ENCODE assay signal across 8 cellular contexts in the genomic region with DNA sequence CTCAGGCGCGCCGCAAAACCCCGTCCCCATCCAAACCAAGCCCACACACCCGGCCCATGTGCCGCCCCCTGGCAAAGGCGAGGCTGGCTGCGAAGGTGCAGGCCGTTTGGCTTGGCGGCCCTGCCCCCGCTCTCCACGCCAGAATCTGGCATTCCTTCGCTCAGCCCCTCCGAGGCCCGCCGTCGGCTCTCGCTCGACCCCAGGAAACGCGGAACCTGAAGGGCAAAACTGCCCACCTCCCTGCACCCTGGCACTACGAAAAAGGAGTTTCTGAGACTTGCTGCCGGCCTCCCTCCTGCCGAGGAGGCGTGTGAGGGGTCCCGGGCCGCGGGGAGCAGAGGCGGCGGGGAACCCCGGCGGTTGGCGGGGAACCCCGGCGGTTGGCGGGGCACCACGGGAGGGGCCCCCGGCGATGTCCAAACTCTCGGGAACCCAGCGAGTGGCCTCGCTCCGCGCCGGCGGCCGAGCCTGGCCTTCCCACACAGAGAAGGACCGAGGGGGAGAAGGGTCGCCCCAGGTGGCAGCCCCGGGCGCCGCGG. TPM values are rescaled to one million over a fixed set of nuclear protein-coding genes. Genes with fewer than 3 reads are reported as not detected.
A peak's percentile ranks its signal among the peaks of the same experiment; 100 is the strongest.
DNase-seq lines count a peak whose midpoint lies in the region; ATAC-seq and TF ChIP-seq lines count a peak whose summit lies in the region.
"Not testable (repeated sequence)": the region's sequence is repeated elsewhere in the genome, so short reads cannot be mapped to it uniquely, and the experiment has no call there.

No MANE protein-coding gene starts in this region.

- ATAC-seq in T-helper 17 cell (peak; percentile 80), left cardiac atrium (peak; percentile 41 to 54)
- ATAC-seq in naive thymus-derived CD8-positive, alpha-beta T cell: peak; percentile 57 to 77
- ATAC-seq in aorta (ENCODE audit: low FRiP score): not testable (repeated sequence)

- H3K27ac Mint-ChIP-seq in T-helper 17 cell (peak overlapping the region; percentile 27), chondrocyte (ENCODE audit: unreplicated experiment) (peak overlapping the region; percentile 88)
- not testable (repeated sequence) for H3K27ac Mint-ChIP-seq in naive thymus-derived CD8-positive, alpha-beta T cell

- peak overlapping the region; percentile 43; the same call in 1 of the 2 replicates for H3K27ac ChIP-seq in HEK293 (ENCODE audit: extremely low read depth, low read depth, low read length)
- H3K27ac ChIP-seq in aorta (ENCODE audit: low read depth in 1 of 2, low read length in 2 of 2): peak overlapping the region in 1 of 2 donors; percentile 63

- H3K4me3 Mint-ChIP-seq in T-helper 17 cell (peak overlapping the region; percentile 72), chondrocyte (ENCODE audit: unreplicated experiment) (peak overlapping the region; percentile 71)
- peak overlapping the region; percentile 52 to 80 (median 68) for H3K4me3 Mint-ChIP-seq in naive thymus-derived CD8-positive, alpha-beta T cell

- POLR2A ChIA-PET in HEK293 (lab: Yijun Ruan, JAX); naive thymus-derived CD8-positive, alpha-beta T cell (lab: Charles Lee): not testable (repeated sequence)

- not testable (repeated sequence) for H3K9me3 Mint-ChIP-seq in chondrocyte (ENCODE audit: low read depth); naive thymus-derived CD8-positive, alpha-beta T cell

- not testable (repeated sequence) for H3K4me1 ChIP-seq in HEK293 (ENCODE audit: control insufficient read depth, insufficient read depth, low read length); aorta (ENCODE audit: control insufficient read depth in 1 of 2, insufficient read depth in 2 of 2, low read length in 2 of 2)

- H3K36me3 ChIP-seq in HEK293 (ENCODE audit: control insufficient read depth in 2 of 2, insufficient read depth in 1 of 2, low read length in 2 of 2); aorta (ENCODE audit: control insufficient read depth in 1 of 2, insufficient read depth in 2 of 2, low read length in 1 of 2): not testable (repeated sequence)

- intact Hi-C loops in left cardiac atrium (cut with DNase I); aorta (cut with DNase I): not testable (repeated sequence)

- CTCF ChIA-PET in HEK293 (lab: Yijun Ruan, JAX): not testable (repeated sequence)

- not testable (repeated sequence) for H3K27me3 ChIP-seq in aorta (ENCODE audit: control insufficient read depth in 1 of 2, insufficient read depth in 2 of 2, low read length in 1 of 2)

- H3K9me3 ChIP-seq in HEK293 (ENCODE audit: control insufficient read depth, insufficient read depth, low read depth, low read length); T-helper 17 cell (ENCODE audit: control insufficient read depth, low read length, poor library complexity, severe bottlenecking); aorta (ENCODE audit: control insufficient read depth, low read length): not testable (repeated sequence)

- H3K36me3 Mint-ChIP-seq in T-helper 17 cell (ENCODE audit: low read depth); chondrocyte (ENCODE audit: low read depth); naive thymus-derived CD8-positive, alpha-beta T cell: not testable (repeated sequence)

- H3K4me3 ChIP-seq in HEK293 (ENCODE audit: low read depth, low read length) (peak overlapping the region; percentile 52), aorta (ENCODE audit: low read length in 2 of 2) (peak overlapping the region; percentile 69 to 80)

- TF ChIP-seq CTCF in HEK293 (tag by site-specific recombination; IDR thresholded peaks at IDR 0.05); chondrocyte (IDR thresholded peaks at IDR 0.05): not testable (repeated sequence)

- not testable (repeated sequence) for H3K4me1 Mint-ChIP-seq in T-helper 17 cell; chondrocyte (ENCODE audit: low read depth); naive thymus-derived CD8-positive, alpha-beta T cell

- 0% methylated on average over 16 to 17 of the region's 53 CpGs for WGBS in aorta, 2 donors

- not testable (repeated sequence) for H3K27me3 Mint-ChIP-seq in T-helper 17 cell; chondrocyte (ENCODE audit: low read depth); naive thymus-derived CD8-positive, alpha-beta T cell

- peak; percentile 5 to 9 (median 7) for DNase-seq in T-helper 17 cell
- DNase-seq in activated T-cell treated with anti-CD3 and anti-CD28 coated beads, Interleukin-2, amount 50 U/mL, for 48 hours: peak; percentile 55 to 60
- not testable (repeated sequence) for DNase-seq in chondrocyte (ENCODE audit: low spot score)
- peak; percentile 16 for DNase-seq in left cardiac atrium
- peak in 7 of 10 donors; percentile 0 to 45 (median 24) for DNase-seq in naive thymus-derived CD8-positive, alpha-beta T cell
- DNase-seq in stimulated activated CD4-positive, alpha-beta T cell treated with anti-CD3 and anti-CD28 coated beads, Interleukin-12 subunit alpha, Interleukin-12 subunit beta, amount 100 ng/mL, for 48 hours (ENCODE audit: low read depth in 2 of 3, low spot score in 1 of 3): peak in 2 of 3 donors; percentile 2 to 3
- DNase-seq in aorta: peak; percentile 41 to 74

TF ChIP-seq in HEK293, 187 proteins besides CTCF, POLR2A, EP300 and RAD21:
- TF ChIP-seq ZNF335 (tag by site-specific recombination; conservative IDR thresholded peaks at IDR 0.05): 0 out of 2 replicates have a peak, but pooled peaks have one; percentile 27
- 0 out of 2 replicates have a peak, but pooled peaks have one; percentile 8 for TF ChIP-seq SP2 (tag by site-specific recombination; IDR thresholded peaks at IDR 0.05)
- peak; percentile 66 for TF ChIP-seq ZBTB20 (tag by site-specific recombination; IDR thresholded peaks at IDR 0.05)

RNA-seq across cellular contexts. Expression of gene NOTCH2NLA, which starts 0.6 kb away (rescaled TPM):
- 10 to 100 TPM; 34.3 to 40.7 TPM for total RNA-seq in T-helper 17 cell
- 45.9 to 57.1 TPM (median 46.2 TPM) in 3 replicates for total RNA-seq in chondrocyte
- total RNA-seq in left cardiac atrium: 10 to 100 TPM; 13.6 to 18.4 TPM
- total RNA-seq in naive thymus-derived CD8-positive, alpha-beta T cell: 10 to 100 TPM; 59.8 to 62.9 TPM
- 10 to 100 TPM; 11.9 to 13.4 (median 13.4) TPM for polyA plus RNA-seq in naive thymus-derived CD8-positive, alpha-beta T cell
- 100 to 1,000 TPM; 102 to 106 TPM for total RNA-seq in aorta
- polyA plus RNA-seq in aorta: 10 to 100 TPM; 15.9 to 22.4 TPM
